ENCODE assay signal across 8 cellular contexts in genomic region chr1:156926175-156926574, GRCh38.
A peak's percentile ranks its signal among the peaks of the same experiment; 100 is the strongest.
DNase-seq lines count a peak whose midpoint lies in the region; ATAC-seq lines count a peak whose summit lies in the region.

No MANE protein-coding gene starts in this region.

- DNase-seq in DMS53 (lab: John Stamatoyannopoulos, UW) (peak; percentile 80), Kasumi-1 (lab: John Stamatoyannopoulos, UW) (peak; percentile 29 to 58), UCSD-AML1 (lab: John Stamatoyannopoulos, UW; ENCODE audit: unreplicated experiment) (peak; percentile 25), kidney tubule cell (ENCODE audit: low spot score) (peak; percentile 85), NCI-H1930 (lab: John Stamatoyannopoulos, UW) (no peak)

- no peak for ATAC-seq in HG02610 (IDR thresholded peaks at IDR 0.05; ENCODE audit: unreplicated experiment)
- no peak for ATAC-seq in GM18868 (IDR thresholded peaks at IDR 0.05; ENCODE audit: unreplicated experiment)
- no peak for ATAC-seq in HG03045 (IDR thresholded peaks at IDR 0.05; ENCODE audit: unreplicated experiment)

Comparison
In these comparisons a context has a peak if more than half of its experiments do, and no peak if none do; other contexts are left out.
1. DNase-seq: peak in DMS53 (single experiment), Kasumi-1 (2 of 2), UCSD-AML1 (single experiment) and kidney tubule cell (single experiment); none in NCI-H1930 (0 of 2).